Comparison of ENCODE assay signal across 35 cellular contexts in the genomic region with DNA sequence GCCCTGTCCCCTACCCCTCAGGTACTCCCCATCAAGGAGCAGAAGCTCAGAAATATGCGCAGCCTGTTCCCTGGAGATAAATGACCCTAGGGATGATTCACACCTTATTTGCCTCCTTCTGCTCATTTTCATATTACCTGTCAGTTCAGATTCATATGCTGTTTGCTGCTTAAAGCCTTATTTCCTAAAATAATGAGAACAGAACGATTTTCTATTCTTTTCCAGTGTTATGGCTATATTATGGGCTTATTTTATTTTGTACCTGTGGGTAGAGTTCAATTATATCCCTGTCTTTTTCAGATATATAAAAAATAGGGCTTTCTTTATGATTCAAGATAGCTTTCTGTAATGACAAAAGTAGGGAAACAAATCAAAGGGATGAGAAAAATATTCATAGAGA.
"Had no signal": no experiment of that assay in that cellular context is flagged by ENCODE, and none has a peak within 500 bp of the region (broad histone marks: within the 10 kb centered on the region; RNA-seq: fewer than 3 reads in every experiment).

No MANE protein-coding gene starts in this region.

- H3K4me3 ChIP-seq: adrenal gland, ascending aorta, body of pancreas, breast epithelium, cardiac muscle cell had no signal

- FAIRE-seq: astrocyte, bronchial epithelial cell had no signal

- H3K4me1 ChIP-seq: adrenal gland, ascending aorta, body of pancreas, breast epithelium had no signal

- H3K27ac ChIP-seq: adrenal gland, ascending aorta, body of pancreas, brain microvascular endothelial cell, breast epithelium, cardiac muscle cell had no signal

- H3K36me3 ChIP-seq: adrenal gland, ascending aorta, brain microvascular endothelial cell, breast epithelium, cardiac muscle cell had no signal

- H3K9me3 ChIP-seq: adrenal gland, body of pancreas had no signal

- H3K27me3 ChIP-seq: ascending aorta, body of pancreas, brain microvascular endothelial cell, breast epithelium, cardiac muscle cell had no signal

- ATAC-seq: activated naive CD4-positive, alpha-beta T cell treated with anti-CD3 and anti-CD28 coated beads, Interleukin-2, amount 50 U/mL, for 72 hours; activated naive CD8-positive, alpha-beta T cell treated with anti-CD3 and anti-CD28 coated beads, Interleukin-2, amount 50 U/mL, for 24 hours; activated T-cell treated with anti-CD3 and anti-CD28 coated beads, Interleukin-2, amount 50 U/mL, for 4 hours; activated T-cell treated with anti-CD3 and anti-CD28 coated beads, Interleukin-2, amount 50 U/mL, for 72 hours; activated T-helper 17 cell treated with anti-CD3 and anti-CD28 coated beads, Interleukin-2, amount 50 U/mL, for 72 hours; body of pancreas had no signal

- DNase-seq: activated effector memory CD4-positive, alpha-beta T cell treated with anti-CD3 and anti-CD28 coated beads, Interleukin-2, amount 50 U/mL, for 16 hours; activated effector memory CD4-positive, alpha-beta T cell treated with Interleukin-2 at 50 U/mL for 16 hours; activated gamma-delta T cell; activated gamma-delta T cell treated with Interleukin-2 at 50 U/mL for 16 hours; activated naive CD4-positive, alpha-beta T cell; activated naive CD4-positive, alpha-beta T cell treated with anti-CD3 and anti-CD28 coated beads for 36 hours; activated naive CD4-positive, alpha-beta T cell treated with anti-CD3 and anti-CD28 coated beads, Interleukin-2, amount 10 ng/mL, durations not matched to agents 7 days and 5 days; activated naive CD4-positive, alpha-beta T cell treated with anti-CD3 and anti-CD28 coated beads, Interleukin-2, amount 50 U/mL, for 16 hours; activated naive CD4-positive, alpha-beta T cell treated with Interleukin-2 at 50 U/mL for 16 hours; activated naive CD8-positive, alpha-beta T cell treated with anti-CD3 and anti-CD28 coated beads for 36 hours; activated naive CD8-positive, alpha-beta T cell treated with anti-CD3 and anti-CD28 coated beads, Interleukin-2, amount 10 ng/mL, durations not matched to agents 7 days and 5 days; activated naive CD8-positive, alpha-beta T cell treated with anti-CD3 and anti-CD28 coated beads, Interleukin-2, amount 50 U/mL, for 24 hours; activated T-cell treated with anti-CD3 and anti-CD28 coated beads for 4 hours; activated T-cell treated with anti-CD3 and anti-CD28 coated beads, Interleukin-2, amount 50 U/mL, for 1 hour; activated T-cell treated with anti-CD3 and anti-CD28 coated beads, Interleukin-2, amount 50 U/mL, for 24 hours; activated T-cell treated with anti-CD3 and anti-CD28 coated beads, Interleukin-2, amount 50 U/mL, for 4 hours; activated T-cell treated with anti-CD3 and anti-CD28 coated beads, Interleukin-2, amount 50 U/mL, for 48 hours; activated T-cell treated with anti-CD3 and anti-CD28 coated beads, Interleukin-2, amount 50 U/mL, for 72 hours; adrenal gland; amniotic stem cell; amygdala; anterior cingulate cortex; aorta; body of pancreas; brain microvascular endothelial cell; caudate nucleus; central memory CD4-positive, alpha-beta T cell; cerebellar nuclear complex had no signal
